ENCODE assay signal across 8 cellular contexts in the genomic region with DNA sequence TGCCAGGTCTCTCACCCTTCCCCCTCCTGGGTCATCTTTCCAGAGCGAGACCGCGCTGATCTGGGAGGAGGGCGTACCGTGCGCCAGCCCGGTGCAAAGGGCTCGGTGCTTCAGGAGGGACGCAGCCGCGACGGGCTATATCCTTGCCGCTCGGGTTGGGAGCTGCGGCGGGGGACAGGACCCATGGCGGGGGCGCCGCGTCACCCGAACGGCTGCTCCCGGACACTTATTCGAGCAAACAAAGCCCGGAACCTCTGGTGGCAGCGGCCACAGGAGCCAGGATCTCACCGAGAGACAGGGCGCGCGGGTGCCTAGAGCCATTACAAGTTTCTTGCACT. TPM values are rescaled to one million over a fixed set of nuclear protein-coding genes. Genes with fewer than 3 reads are reported as not detected.
DNase-seq lines count a peak whose midpoint lies in the region; ATAC-seq and TF ChIP-seq lines count a peak whose summit lies in the region.

No MANE protein-coding gene starts in this region.

- H3K9me3 ChIP-seq in mucosa of descending colon (no peaks in the 10 kb centered on the region), upper lobe of left lung (no peaks in the 10 kb centered on the region)

- peak; percentile 46 for ATAC-seq in mucosa of descending colon
- peak; percentile 2 to 15 for ATAC-seq in upper lobe of left lung (ENCODE audit: low FRiP score in 2 of 2)
- ATAC-seq in HG02588 (IDR thresholded peaks at IDR 0.05; ENCODE audit: unreplicated experiment): no peak
- ATAC-seq in GM21529 (IDR thresholded peaks at IDR 0.05; ENCODE audit: unreplicated experiment): no peak
- ATAC-seq in HG02642 (IDR thresholded peaks at IDR 0.05; ENCODE audit: poor library complexity, unreplicated experiment): no peak

- TF ChIP-seq CTCF in dorsolateral prefrontal cortex (IDR thresholded peaks at IDR 0.05 in 54 of 56, conservative IDR thresholded peaks at IDR 0.05 in 2 of 56; ENCODE audit: low read depth in 1 of 56, partially characterized antibody in 56 of 56): no peak
- no peak for TF ChIP-seq CTCF in mucosa of descending colon (IDR thresholded peaks at IDR 0.05)
- TF ChIP-seq CTCF in upper lobe of left lung (IDR thresholded peaks at IDR 0.05): no peak

- intact Hi-C loops in dorsolateral prefrontal cortex (cut with DNase I): loop anchor here (2.0 to 10.0 kb wide), 5 partner anchors 71 to 436 kb away; no protein-coding TSS in a partner anchor
- intact Hi-C loops in mucosa of descending colon (cut with DNase I, micrococcal nuclease): loop anchor here in 1 of 2 donors (10.0 kb wide), 1 partner anchor 438 kb away; no protein-coding TSS in a partner anchor

- 3 to 5% methylated on average over 6 to 30 of the region's 30 CpGs for WGBS in upper lobe of left lung, 2 donors

- TF ChIP-seq POLR2A in upper lobe of left lung (IDR thresholded peaks at IDR 0.05): no peak

- DNase-seq in DMS114 treated with DMSO at 0.1 percent for 48 hours (lab: John Stamatoyannopoulos, UW; ENCODE audit: unreplicated experiment): peak; percentile 5
- DNase-seq in NCI-H1105 treated with DMSO at 0.1 percent for 48 hours (lab: John Stamatoyannopoulos, UW): peak; percentile 39
- DNase-seq in dorsolateral prefrontal cortex: peak in 5 of 10 donors; percentile 34 to 64 (median 53)
- peak in 1 of 3 donors; percentile 56 for DNase-seq in mucosa of descending colon
- DNase-seq in upper lobe of left lung: peak in 1 of 2 donors; percentile 85

- TF ChIP-seq EP300 in upper lobe of left lung (IDR thresholded peaks at IDR 0.05): no peak

- H3K27me3 ChIP-seq in dorsolateral prefrontal cortex: peaks cover 0 to 22% (median 0%) of the 10 kb centered on the region in 45 donors
- peaks cover 0 to 26% (median 4%) of the 10 kb centered on the region in 4 donors for H3K27me3 ChIP-seq in upper lobe of left lung

- H3K36me3 ChIP-seq in mucosa of descending colon (ENCODE audit: low read depth) (no peaks in the 10 kb centered on the region), upper lobe of left lung (no peaks in the 10 kb centered on the region)

- H3K4me3 ChIP-seq in dorsolateral prefrontal cortex: peak overlapping the region; percentile 65 to 91 (median 79)
- H3K4me3 ChIP-seq in mucosa of descending colon: peak overlapping the region; percentile 59
- H3K4me3 ChIP-seq in upper lobe of left lung: peak overlapping the region; percentile 42 to 74 (median 68)

- no peaks in the 10 kb centered on the region for H3K4me1 ChIP-seq in mucosa of descending colon (ENCODE audit: low read depth)
- H3K4me1 ChIP-seq in upper lobe of left lung: peaks cover 28 to 48% (median 39%) of the 10 kb centered on the region in 4 donors

- peak overlapping the region; percentile 33 to 93 (median 85) for H3K27ac ChIP-seq in dorsolateral prefrontal cortex
- peak overlapping the region; percentile 65 to 81 (median 80) for H3K27ac ChIP-seq in upper lobe of left lung

RNA-seq across cellular contexts. Expression of a gene that starts 1.4 kb away (rescaled TPM):
- total RNA-seq in dorsolateral prefrontal cortex (100 to 1,000 TPM in 20 of 120 experiments, 10 to 100 TPM in 100; 32.1 to 205 (median 70.3) TPM), mucosa of descending colon (100 to 1,000 TPM in 2 of 3 donors, 10 to 100 TPM in 1; 90.0 to 137 (median 106) TPM), upper lobe of left lung (10 to 100 TPM; 17.1 to 66.5 (median 26.9) TPM)

Comparison
In these comparisons a context has a peak if more than half of its experiments do, and no peak if none do; other contexts are left out.
1. ATAC-seq: peak in mucosa of descending colon (single experiment) and upper lobe of left lung (2 of 2); none in HG02588 (single experiment), GM21529 (single experiment) and HG02642 (single experiment).
2. Peak in every context shown above with its lines, with median percentiles within 50 percentile points of each other: H3K4me3 ChIP-seq.